In the genomic region with DNA sequence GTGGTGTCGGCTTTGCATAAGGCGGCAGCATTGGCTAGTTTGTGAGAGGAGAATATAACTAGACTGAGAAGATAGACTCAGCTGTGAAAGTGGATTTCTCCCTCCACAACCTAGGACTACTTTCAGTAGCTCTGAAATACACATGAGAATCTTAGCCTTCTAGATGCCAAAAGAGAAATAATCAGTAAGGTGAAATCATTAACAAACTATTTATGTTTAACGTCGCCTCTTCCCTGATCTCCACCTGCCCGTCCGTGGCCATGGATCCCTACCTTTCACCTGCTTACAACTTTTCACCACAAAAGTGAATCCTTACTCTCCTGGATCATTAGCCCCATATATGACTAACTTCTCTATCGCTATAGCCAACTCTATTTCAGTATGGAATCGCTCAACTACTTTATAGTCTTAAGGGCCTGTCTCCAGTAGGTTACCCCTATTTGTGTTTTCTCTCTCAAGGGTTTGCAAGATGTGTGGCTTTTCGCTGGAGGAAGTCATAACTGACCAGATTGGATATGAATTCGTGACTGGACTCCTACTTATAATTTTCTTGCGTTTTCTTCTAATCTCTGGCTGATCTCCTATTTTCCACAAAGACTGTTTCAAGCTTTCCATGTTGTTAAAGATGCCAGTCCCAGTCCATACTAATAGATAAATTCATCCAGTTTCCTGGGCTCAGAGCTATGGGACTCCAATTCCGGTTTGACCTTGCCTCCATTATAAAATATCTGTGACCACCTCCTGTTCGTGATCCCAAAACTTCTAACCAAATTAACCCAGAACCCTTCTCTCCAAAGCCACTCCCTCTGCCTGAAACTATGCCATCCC, we compare ENCODE assay signal across 8 cellular contexts. TPM values are rescaled to one million over a fixed set of nuclear protein-coding genes. Genes with fewer than 3 reads are reported as not detected.
DNase-seq lines count a peak whose midpoint lies in the region; TF ChIP-seq lines count a peak whose summit lies in the region.

No MANE protein-coding gene starts in this region.

- H3K9me3 Mint-ChIP-seq in chondrocyte (ENCODE audit: low read depth) = peaks cover 2% of the 10 kb centered on the region
- H3K9me3 Mint-ChIP-seq in mesothelial cell of epicardium = peaks cover 2% of the 10 kb centered on the region

- peak; percentile 81 for DNase-seq in NCI-H2107 treated with DMSO at 0.1 percent for 48 hours (lab: John Stamatoyannopoulos, UW; ENCODE audit: unreplicated experiment)
- no peak for DNase-seq in NCI-H2107 (lab: John Stamatoyannopoulos, UW)
- DNase-seq in NCI-H748 treated with DMSO at 0.1 percent for 48 hours (lab: John Stamatoyannopoulos, UW) = peak; percentile 55
- DNase-seq in chondrocyte (ENCODE audit: low spot score) = no peak
- DNase-seq in mesothelial cell of epicardium (ENCODE audit: low spot score in 2 of 2, unreplicated experiment in 2 of 2) = no peak
- DNase-seq in Ammon's horn (ENCODE audit: low spot score) = no peak
- no peak for DNase-seq in activated gamma-delta T cell (lab: John Stamatoyannopoulos, UW)
- DNase-seq in stimulated activated CD4-positive, alpha-beta T cell treated with anti-CD3 and anti-CD28 coated beads, Interleukin-1b, Interleukin-23, amount 100 ng/mL, for 48 hours = no peak

- H3K36me3 Mint-ChIP-seq in chondrocyte (ENCODE audit: low read depth) (no peaks in the 10 kb centered on the region), mesothelial cell of epicardium (no peaks in the 10 kb centered on the region)

- H3K4me3 Mint-ChIP-seq in chondrocyte (ENCODE audit: unreplicated experiment) = peak overlapping the region; percentile 68
- H3K4me3 Mint-ChIP-seq in mesothelial cell of epicardium = peak overlapping the region; percentile 88

- H3K27ac Mint-ChIP-seq in chondrocyte (ENCODE audit: unreplicated experiment) = peak overlapping the region; percentile 99
- peak overlapping the region; percentile 96 for H3K27ac Mint-ChIP-seq in mesothelial cell of epicardium

- H3K27me3 Mint-ChIP-seq in chondrocyte (ENCODE audit: low read depth) (no peaks in the 10 kb centered on the region), mesothelial cell of epicardium (ENCODE audit: low read depth) (no peaks in the 10 kb centered on the region)

- TF ChIP-seq CTCF in chondrocyte (IDR thresholded peaks at IDR 0.05) (peak; percentile 60), mesothelial cell of epicardium (IDR thresholded peaks at IDR 0.05; ENCODE audit: unreplicated experiment) (no peak)

- H3K4me1 Mint-ChIP-seq in chondrocyte (ENCODE audit: low read depth) = peaks cover 40% of the 10 kb centered on the region
- H3K4me1 Mint-ChIP-seq in mesothelial cell of epicardium = peaks cover 42% of the 10 kb centered on the region

RNA-seq across cellular contexts. Expression of gene STAG1, which starts 1.1 kb away (rescaled TPM):
- total RNA-seq in chondrocyte = 39.8 to 46.0 TPM (median 40.9 TPM) in 3 replicates
- 49.0 to 52.6 TPM (median 51.8 TPM) in 3 replicates for total RNA-seq in mesothelial cell of epicardium

Comparison
In these comparisons a context has a peak if more than half of its experiments do, and no peak if none do; other contexts are left out.
1. DNase-seq: peak in NCI-H2107 treated with DMSO at 0.1 percent for 48 hours (single experiment) and NCI-H748 treated with DMSO at 0.1 percent for 48 hours (single experiment); none in NCI-H2107 (single experiment), chondrocyte (single experiment), mesothelial cell of epicardium (0 of 2), Ammon's horn (single experiment), activated gamma-delta T cell (single experiment) and stimulated activated CD4-positive, alpha-beta T cell treated with anti-CD3 and anti-CD28 coated beads, Interleukin-1b, Interleukin-23, amount 100 ng/mL, for 48 hours (single experiment).